Comparison of ENCODE assay signal across 10 cellular contexts in genomic region chr5:178237431-178238312, GRCh38. TPM values are rescaled to one million over a fixed set of nuclear protein-coding genes. Genes with fewer than 3 reads are reported as not detected.
A peak's percentile ranks its signal among the peaks of the same experiment; 100 is the strongest.
DNase-seq lines count a peak whose midpoint lies in the region; ATAC-seq and TF ChIP-seq lines count a peak whose summit lies in the region.
"Had no signal": no experiment of that assay in that cellular context is flagged by ENCODE, and none has a peak within 500 bp of the region (broad histone marks: within the 10 kb centered on the region; RNA-seq: fewer than 3 reads in every experiment).

No MANE protein-coding gene starts in this region.

- H3K4me3 ChIP-seq in right cardiac atrium (ENCODE audit: low read length) (no peak overlapping the region), heart left ventricle (no peak overlapping the region), transverse colon (no peak overlapping the region)

- CTCF ChIA-PET in activated CD8-positive, alpha-beta T cell treated with anti-CD3 and anti-CD28 coated beads, Interleukin-2, amount 10 ng/mL, durations not matched to agents 7 days and 5 days (lab: Charles Lee), result interaction anchor here (1.2 to 2.2 kb wide), 6 partner anchors 10 to 312 kb away, joined by 3 to 5 read pairs (median 4); partner anchors contain the start of gene HNRNPAB

- H3K9me3 ChIP-seq in right cardiac atrium (ENCODE audit: control insufficient read depth, low read length) (no peaks in the 10 kb centered on the region), heart left ventricle (no peaks in the 10 kb centered on the region), transverse colon (no peaks in the 10 kb centered on the region)

- H3K36me3 ChIP-seq in heart left ventricle (no peaks in the 10 kb centered on the region), transverse colon (no peaks in the 10 kb centered on the region)

- H3K27me3 ChIP-seq in right cardiac atrium (ENCODE audit: control insufficient read depth, insufficient read depth), result no peaks in the 10 kb centered on the region
- H3K27me3 ChIP-seq in heart left ventricle, result no peaks in the 10 kb centered on the region
- H3K27me3 ChIP-seq in transverse colon, result no peaks in the 10 kb centered on the region

- no peak for TF ChIP-seq POLR2A in heart left ventricle (IDR thresholded peaks at IDR 0.05)
- TF ChIP-seq POLR2A in transverse colon (IDR thresholded peaks at IDR 0.05), result no peak

- peaks cover 91% of the 10 kb centered on the region for H3K4me1 Mint-ChIP-seq in activated CD8-positive, alpha-beta T cell treated with anti-CD3 and anti-CD28 coated beads, Interleukin-2, amount 10 ng/mL, durations not matched to agents 7 days and 5 days (ENCODE audit: low read depth)

- H3K27me3 Mint-ChIP-seq in activated CD8-positive, alpha-beta T cell treated with anti-CD3 and anti-CD28 coated beads, Interleukin-2, amount 10 ng/mL, durations not matched to agents 7 days and 5 days (ENCODE audit: low read depth), result no peaks in the 10 kb centered on the region

- POLR2A ChIA-PET in activated CD8-positive, alpha-beta T cell treated with anti-CD3 and anti-CD28 coated beads, Interleukin-2, amount 10 ng/mL, durations not matched to agents 7 days and 5 days (lab: Charles Lee), result interaction anchor here (1.3 to 1.5 kb wide), 2 partner anchors 33 kb away, joined by 5 read pairs; partner anchors contain the start of gene HNRNPAB

- peaks cover 10% of the 10 kb centered on the region for H3K4me1 ChIP-seq in right cardiac atrium (ENCODE audit: control insufficient read depth, insufficient read depth, low read length)
- H3K4me1 ChIP-seq in heart left ventricle, result peaks cover 3 to 90% (median 49%) of the 10 kb centered on the region in 12 donors
- peaks cover 4 to 46% (median 22%) of the 10 kb centered on the region in 4 donors for H3K4me1 ChIP-seq in transverse colon

- peak overlapping the region; percentile 65 for H3K4me3 Mint-ChIP-seq in activated CD8-positive, alpha-beta T cell treated with anti-CD3 and anti-CD28 coated beads, Interleukin-2, amount 10 ng/mL, durations not matched to agents 7 days and 5 days
- H3K4me3 Mint-ChIP-seq: brain had no signal

- ATAC-seq in right cardiac atrium, result no peak
- ATAC-seq in heart left ventricle, result no peak
- ATAC-seq in activated CD8-positive, alpha-beta T cell treated with anti-CD3 and anti-CD28 coated beads, Interleukin-2, amount 10 ng/mL, durations not matched to agents 7 days and 5 days, result no peak

- no peaks in the 10 kb centered on the region for H3K9me3 Mint-ChIP-seq in activated CD8-positive, alpha-beta T cell treated with anti-CD3 and anti-CD28 coated beads, Interleukin-2, amount 10 ng/mL, durations not matched to agents 7 days and 5 days (ENCODE audit: insufficient read depth)
- H3K9me3 Mint-ChIP-seq: brain had no signal

- peak overlapping the region; percentile 98 for H3K27ac Mint-ChIP-seq in activated CD8-positive, alpha-beta T cell treated with anti-CD3 and anti-CD28 coated beads, Interleukin-2, amount 10 ng/mL, durations not matched to agents 7 days and 5 days

- no peak overlapping the region for H3K27ac ChIP-seq in right cardiac atrium (ENCODE audit: low read length)
- H3K27ac ChIP-seq in heart left ventricle, result peak overlapping the region in 6 of 12 donors; percentile 1 to 87 (median 62)
- H3K27ac ChIP-seq in transverse colon, result peak overlapping the region in 3 of 4 donors; percentile 13 to 40 (median 37)

- DNase-seq in right cardiac atrium (peak in 2 of 3 donors; percentile 38 to 64), heart left ventricle (no peak), kidney tubule cell (ENCODE audit: low spot score) (peak; percentile 35), transverse colon (peak; percentile 74), NCI-H748 (lab: John Stamatoyannopoulos, UW; ENCODE audit: unreplicated experiment) (no peak), GM13976 (ENCODE audit: low spot score) (no peak), DMS 273 (lab: John Stamatoyannopoulos, UW; ENCODE audit: unreplicated experiment) (no peak)
- DNase-seq in activated CD8-positive, alpha-beta T cell treated with anti-CD3 and anti-CD28 coated beads, Interleukin-2, amount 10 ng/mL, durations not matched to agents 7 days and 5 days, result no peak
- DNase-seq: stimulated activated CD4-positive, alpha-beta T cell treated with anti-CD3 and anti-CD28 coated beads, Interleukin-15, amount 100 ng/mL, for 24 hours had no signal

- intact Hi-C loops in right cardiac atrium (cut with DNase I), result no loop called here
- intact Hi-C loops in heart left ventricle (cut with DNase I), result loop anchor here in 1 of 10 donors (5.0 to 10.0 kb wide), 2 partner anchors 310 to 497 kb away; partner anchors contain the start of gene ZNF354A
- intact Hi-C loops in transverse colon (cut with DNase I; ENCODE audit: low total_unique reads), result no loop called here

- peaks cover 2% of the 10 kb centered on the region for H3K36me3 Mint-ChIP-seq in activated CD8-positive, alpha-beta T cell treated with anti-CD3 and anti-CD28 coated beads, Interleukin-2, amount 10 ng/mL, durations not matched to agents 7 days and 5 days (ENCODE audit: low read depth)
- H3K36me3 Mint-ChIP-seq: brain had no signal

- in situ Hi-C loops in transverse colon (cut with MboI; ENCODE audit: low pct_ligation_motif_present in 1 of 4, low pct_unique_long_range_greater_than_20kb in 1 of 4, low sequenced_read_pairs in 3 of 4) (no loop called here), GM13976 (cut with MboI; ENCODE audit: low sequenced_read_pairs, unreplicated experiment) (no loop called here)

- 61% methylated on average over 13 of the region's 13 CpGs for WGBS in right cardiac atrium
- 70 to 79% (median 72%) methylated on average over 9 to 13 of the region's 13 CpGs for WGBS in heart left ventricle, 4 donors
- WGBS in transverse colon (ENCODE audit: low coverage in 1 of 2), 2 donors, result 71 to 100% methylated on average over 1 to 13 of the region's 13 CpGs

- TF ChIP-seq CTCF in heart left ventricle (IDR thresholded peaks at IDR 0.05) (no peak), transverse colon (IDR thresholded peaks at IDR 0.05) (no peak), GM13976 (IDR thresholded peaks at IDR 0.05; ENCODE audit: borderline replicate concordance, control extremely low read depth, extremely low read depth, insufficient read depth, missing control alignments) (no peak)

- TF ChIP-seq EP300 in transverse colon (IDR thresholded peaks at IDR 0.05; ENCODE audit: low read depth), result no peak

RNA-seq across cellular contexts. Expression of gene PHYKPL, which starts 5.1 kb away (rescaled TPM):
- 10 to 100 TPM; 41.0 to 53.6 (median 48.5) TPM for total RNA-seq in right cardiac atrium
- polyA plus RNA-seq in right cardiac atrium, result 35.3 TPM
- total RNA-seq in heart left ventricle, result 10 to 100 TPM; 33.3 to 56.2 (median 38.6) TPM
- 10 to 100 TPM; 21.3 to 41.8 TPM for polyA plus RNA-seq in heart left ventricle
- total RNA-seq in activated CD8-positive, alpha-beta T cell treated with anti-CD3 and anti-CD28 coated beads, Interleukin-2, amount 10 ng/mL, durations not matched to agents 7 days and 5 days, result 100 to 1,000 TPM; 125 to 126 TPM
- total RNA-seq in transverse colon, result 100 to 1,000 TPM; 124 to 405 (median 197) TPM

RNA-seq across cellular contexts. Expression of gene HNRNPAB, which starts 33.3 kb away (rescaled TPM):
- total RNA-seq in right cardiac atrium (100 to 1,000 TPM in 1 of 4 donors, 10 to 100 TPM in 3; 75.3 to 125 (median 86.9) TPM), heart left ventricle (100 to 1,000 TPM in 3 of 9 donors, 10 to 100 TPM in 6; 64.2 to 139 (median 85.7) TPM), transverse colon (100 to 1,000 TPM; 115 to 199 (median 169) TPM)
- polyA plus RNA-seq in right cardiac atrium (88.2 TPM), heart left ventricle (100 to 1,000 TPM; 109 to 150 TPM)
- 100 to 1,000 TPM; 335 to 336 TPM for total RNA-seq in activated CD8-positive, alpha-beta T cell treated with anti-CD3 and anti-CD28 coated beads, Interleukin-2, amount 10 ng/mL, durations not matched to agents 7 days and 5 days

RNA-seq across cellular contexts. Expression of gene GMCL2, which starts 50.5 kb away (rescaled TPM):
- total RNA-seq in right cardiac atrium (not detected), heart left ventricle (not detected), transverse colon (not detected)
- polyA plus RNA-seq in right cardiac atrium (not detected), heart left ventricle (not detected)
- not detected for total RNA-seq in activated CD8-positive, alpha-beta T cell treated with anti-CD3 and anti-CD28 coated beads, Interleukin-2, amount 10 ng/mL, durations not matched to agents 7 days and 5 days

Comparison
In these comparisons a context has a peak if more than half of its experiments do, and no peak if none do; other contexts are left out.
1. DNase-seq: peak in right cardiac atrium (2 of 3), kidney tubule cell (single experiment) and transverse colon (single experiment); none in heart left ventricle (0 of 5), activated CD8-positive, alpha-beta T cell treated with anti-CD3 and anti-CD28 coated beads, Interleukin-2, amount 10 ng/mL, durations not matched to agents 7 days and 5 days (single experiment), NCI-H748 (single experiment), GM13976 (single experiment) and DMS 273 (single experiment).